In genomic region chr6:144305985-144306384, GRCh38 we compare ENCODE assay signal across 10 cellular contexts. TPM values are rescaled to one million over a fixed set of nuclear protein-coding genes. Genes with fewer than 3 reads are reported as not detected.
A peak's percentile ranks its signal among the peaks of the same experiment; 100 is the strongest.
DNase-seq lines count a peak whose midpoint lies in the region; ATAC-seq and TF ChIP-seq lines count a peak whose summit lies in the region.
"Had no signal": no experiment of that assay in that cellular context is flagged by ENCODE, and none has a peak within 500 bp of the region (broad histone marks: within the 10 kb centered on the region; RNA-seq: fewer than 3 reads in every experiment).

No MANE protein-coding gene starts in this region.

- no peak overlapping the region for H3K27ac ChIP-seq in ovary
- H3K27ac ChIP-seq: VCaP had no signal

- peaks cover 5% of the 10 kb centered on the region for H3K4me1 ChIP-seq in ovary (ENCODE audit: insufficient read depth)

- DNase-seq in GM10248 (ENCODE audit: extremely low spot score), result peak; percentile 34
- DNase-seq in stimulated activated naive CD4-positive, alpha-beta T cell treated with Interleukin-2 at 50 U/mL for 16 hours (lab: John Stamatoyannopoulos, UW), result no peak
- no peak for DNase-seq in pons (ENCODE audit: low spot score)
- DNase-seq in kidney tubule cell (ENCODE audit: low spot score), result no peak
- no peak for DNase-seq in ovary
- DNase-seq: kidney had no signal

- ATAC-seq in GM21390 (IDR thresholded peaks at IDR 0.05; ENCODE audit: unreplicated experiment) (peak; percentile 96), HG03469 (IDR thresholded peaks at IDR 0.05; ENCODE audit: unreplicated experiment) (peak; percentile 66)

- no peak overlapping the region for H3K4me3 ChIP-seq in ovary

- no peaks in the 10 kb centered on the region for H3K27me3 ChIP-seq in ovary

- CTCF ChIA-PET in GM10248 (lab: Yijun Ruan, JAX), result interaction anchor here (1.0 to 2.1 kb wide), 3 partner anchors 12 to 15 kb away, joined by 3 to 8 read pairs (median 4); no protein-coding TSS in a partner anchor

- H3K36me3 Mint-ChIP-seq in dendritic cell treated with granulocyte-macrophage colony-stimulating factor and Interleukin-4, amounts not matched to agents 40 ng/mL and 50 ng/mL, for 4 days (ENCODE audit: low read depth), result peaks cover 35% of the 10 kb centered on the region

- peaks cover 21% of the 10 kb centered on the region for H3K4me1 Mint-ChIP-seq in dendritic cell treated with granulocyte-macrophage colony-stimulating factor and Interleukin-4, amounts not matched to agents 40 ng/mL and 50 ng/mL, for 4 days (ENCODE audit: low read depth)

- WGBS in ovary, 3 donors, result 64 to 69% (median 66%) methylated on average over 3 of the region's 3 CpGs

- TF ChIP-seq CTCF in GM10248 (IDR thresholded peaks at IDR 0.05; ENCODE audit: control extremely low read depth, extremely low read depth, low read depth, missing control alignments) (no peak), ovary (IDR thresholded peaks at IDR 0.05) (no peak)

- no peak for TF ChIP-seq EP300 in ovary (IDR thresholded peaks at IDR 0.05)

- POLR2A ChIA-PET in GM10248 (lab: Yijun Ruan, JAX), result no interaction called here

- H3K4me3 Mint-ChIP-seq in dendritic cell treated with granulocyte-macrophage colony-stimulating factor and Interleukin-4, amounts not matched to agents 40 ng/mL and 50 ng/mL, for 4 days, result no peak overlapping the region

- intact Hi-C loops in dendritic cell treated with granulocyte-macrophage colony-stimulating factor and Interleukin-4, amounts not matched to agents 40 ng/mL and 50 ng/mL, for 4 days (cut with micrococcal nuclease), result no loop called here
- intact Hi-C loops in ovary (cut with DNase I), result no loop called here

- TF ChIP-seq POLR2A in ovary (IDR thresholded peaks at IDR 0.05), result no peak

- no peaks in the 10 kb centered on the region for H3K27me3 Mint-ChIP-seq in dendritic cell treated with granulocyte-macrophage colony-stimulating factor and Interleukin-4, amounts not matched to agents 40 ng/mL and 50 ng/mL, for 4 days

- H3K9me3 ChIP-seq in ovary, result no peaks in the 10 kb centered on the region

- peak overlapping the region; percentile 1 for H3K27ac Mint-ChIP-seq in dendritic cell treated with granulocyte-macrophage colony-stimulating factor and Interleukin-4, amounts not matched to agents 40 ng/mL and 50 ng/mL, for 4 days

- no peaks in the 10 kb centered on the region for H3K36me3 ChIP-seq in ovary

- no peaks in the 10 kb centered on the region for H3K9me3 Mint-ChIP-seq in dendritic cell treated with granulocyte-macrophage colony-stimulating factor and Interleukin-4, amounts not matched to agents 40 ng/mL and 50 ng/mL, for 4 days

RNA-seq across cellular contexts. Expression of gene UTRN, which starts 20.9 kb away (rescaled TPM):
- total RNA-seq in ovary, result 100 to 1,000 TPM; 105 to 155 (median 132) TPM
- polyA plus RNA-seq in ovary, result 10 to 100 TPM; 27.6 to 63.0 TPM
